Comparison of ENCODE assay signal across 8 cellular contexts in the genomic region with DNA sequence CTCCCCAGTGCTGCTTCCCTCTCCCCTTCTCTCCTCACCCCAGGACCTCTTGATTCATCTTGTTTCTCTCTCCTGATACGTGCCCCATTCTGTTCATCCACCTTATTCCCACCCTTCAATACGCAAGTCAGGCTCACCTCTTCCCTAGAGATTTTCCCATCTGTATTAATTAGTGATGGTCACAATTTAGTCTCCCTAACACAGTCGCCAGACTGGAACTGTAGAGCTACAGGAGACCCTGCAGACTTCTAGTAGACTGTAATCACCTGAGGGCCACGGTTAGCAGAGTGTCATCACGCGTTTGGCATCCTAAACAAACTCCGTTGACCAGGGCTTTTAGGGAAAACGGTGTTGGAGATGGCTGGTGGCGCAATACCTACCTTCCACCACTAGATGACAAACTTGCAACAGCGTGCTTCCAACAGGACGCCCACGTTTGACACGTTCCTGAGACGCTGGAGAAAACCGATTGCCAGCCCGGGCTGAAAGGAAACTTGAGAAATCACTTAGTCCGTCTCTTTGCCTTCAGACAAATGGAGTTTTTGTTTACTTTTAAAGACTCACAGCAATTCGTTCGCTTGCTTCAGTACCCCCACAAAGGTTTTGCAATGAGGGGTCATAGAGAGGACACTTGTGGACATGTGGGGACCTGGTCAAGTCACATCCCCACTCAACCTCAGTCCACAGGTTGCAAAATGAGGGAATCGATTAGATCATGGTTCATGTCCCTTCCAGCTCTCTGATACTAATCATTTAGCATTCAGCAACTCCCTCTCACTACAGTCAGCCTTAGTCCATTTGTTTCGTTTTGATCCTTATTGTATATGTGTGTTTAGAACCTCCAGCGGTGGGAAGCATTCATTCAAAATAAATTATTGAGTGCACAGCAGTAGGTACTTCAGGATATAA. TPM values are rescaled to one million over a fixed set of nuclear protein-coding genes. Genes with fewer than 3 reads are reported as not detected.
DNase-seq lines count a peak whose midpoint lies in the region; ATAC-seq and TF ChIP-seq lines count a peak whose summit lies in the region.

No MANE protein-coding gene starts in this region.

- peak; percentile 74 to 85 for ATAC-seq in CD4-positive, CD25-positive, alpha-beta regulatory T cell (ENCODE audit: low read depth in 2 of 2)
- ATAC-seq in activated naive CD8-positive, alpha-beta T cell treated with anti-CD3 and anti-CD28 coated beads, Interleukin-2, amount 50 U/mL, for 24 hours = no peak
- ATAC-seq in upper lobe of right lung = peak; percentile 96

- TF ChIP-seq CTCF in cardiac muscle cell (IDR thresholded peaks at IDR 0.05; ENCODE audit: low read depth, low read length) (peak; percentile 100), upper lobe of right lung (IDR thresholded peaks at IDR 0.05) (peak; percentile 97)

- DNase-seq in CD4-positive, CD25-positive, alpha-beta regulatory T cell = peak; percentile 38 to 79 (median 54)
- peak; percentile 42 for DNase-seq in GOT3 (lab: John Stamatoyannopoulos, UW)
- peak; percentile 64 for DNase-seq in NCI-H1436 treated with DMSO at 0.1 percent for 48 hours (lab: John Stamatoyannopoulos, UW)
- DNase-seq in SW480 (ENCODE audit: low spot score) = peak; percentile 87
- peak; percentile 78 for DNase-seq in activated naive CD8-positive, alpha-beta T cell treated with anti-CD3 and anti-CD28 coated beads, Interleukin-2, amount 50 U/mL, for 24 hours
- peak; percentile 90 to 97 for DNase-seq in cardiac muscle cell (ENCODE audit: low read depth in 1 of 2, low spot score in 1 of 2)
- DNase-seq in posterior vena cava (ENCODE audit: low spot score) = peak; percentile 94
- peak; percentile 83 for DNase-seq in upper lobe of right lung

- no peaks in the 10 kb centered on the region for H3K9me3 Mint-ChIP-seq in CD4-positive, CD25-positive, alpha-beta regulatory T cell
- H3K9me3 Mint-ChIP-seq in activated naive CD8-positive, alpha-beta T cell treated with anti-CD3 and anti-CD28 coated beads, Interleukin-2, amount 50 U/mL, for 24 hours = no peaks in the 10 kb centered on the region

- peaks cover 3% of the 10 kb centered on the region for H3K4me1 ChIP-seq in CD4-positive, CD25-positive, alpha-beta regulatory T cell (ENCODE audit: control insufficient read depth, insufficient read depth, low read length, poor library complexity, severe bottlenecking)
- H3K4me1 ChIP-seq in cardiac muscle cell (ENCODE audit: low read depth) = peaks cover 13% of the 10 kb centered on the region
- peaks cover 18% of the 10 kb centered on the region for H3K4me1 ChIP-seq in upper lobe of right lung

- peak overlapping the region in 2 of 4 donors; percentile 67 to 72 for H3K4me3 Mint-ChIP-seq in CD4-positive, CD25-positive, alpha-beta regulatory T cell
- H3K4me3 Mint-ChIP-seq in activated naive CD8-positive, alpha-beta T cell treated with anti-CD3 and anti-CD28 coated beads, Interleukin-2, amount 50 U/mL, for 24 hours = peak overlapping the region; percentile 64

- H3K36me3 ChIP-seq in CD4-positive, CD25-positive, alpha-beta regulatory T cell (ENCODE audit: control insufficient read depth, insufficient read depth, low read length) = no peaks in the 10 kb centered on the region
- H3K36me3 ChIP-seq in cardiac muscle cell = peaks cover 2% of the 10 kb centered on the region
- H3K36me3 ChIP-seq in upper lobe of right lung = no peaks in the 10 kb centered on the region

- peak overlapping the region in 2 of 3 donors; percentile 50 to 90 for H3K27ac Mint-ChIP-seq in CD4-positive, CD25-positive, alpha-beta regulatory T cell
- H3K27ac Mint-ChIP-seq in activated naive CD8-positive, alpha-beta T cell treated with anti-CD3 and anti-CD28 coated beads, Interleukin-2, amount 50 U/mL, for 24 hours = peak overlapping the region; percentile 41

- H3K4me1 Mint-ChIP-seq in CD4-positive, CD25-positive, alpha-beta regulatory T cell = peaks cover 0 to 13% (median 11%) of the 10 kb centered on the region in 4 donors
- peaks cover 16% of the 10 kb centered on the region for H3K4me1 Mint-ChIP-seq in activated naive CD8-positive, alpha-beta T cell treated with anti-CD3 and anti-CD28 coated beads, Interleukin-2, amount 50 U/mL, for 24 hours

- H3K27ac ChIP-seq in CD4-positive, CD25-positive, alpha-beta regulatory T cell (ENCODE audit: insufficient read depth, low read length, poor library complexity, severe bottlenecking) = no peak overlapping the region
- peak overlapping the region; percentile 24 for H3K27ac ChIP-seq in cardiac muscle cell
- no peak overlapping the region for H3K27ac ChIP-seq in upper lobe of right lung

- peak overlapping the region; percentile 73 for H3K4me3 ChIP-seq in CD4-positive, CD25-positive, alpha-beta regulatory T cell (ENCODE audit: low read depth, low read length)
- H3K4me3 ChIP-seq in cardiac muscle cell (no peak overlapping the region), upper lobe of right lung (no peak overlapping the region)

- H3K27me3 ChIP-seq in CD4-positive, CD25-positive, alpha-beta regulatory T cell (ENCODE audit: control insufficient read depth, insufficient read depth, low read length) = no peaks in the 10 kb centered on the region
- H3K27me3 ChIP-seq in cardiac muscle cell (no peaks in the 10 kb centered on the region), upper lobe of right lung (no peaks in the 10 kb centered on the region)

- intact Hi-C loops in posterior vena cava (cut with DNase I) = loop anchor here (2.0 to 10.0 kb wide), 4 partner anchors 42 to 385 kb away; a partner anchor contains a TSS
- intact Hi-C loops in upper lobe of right lung (cut with DNase I) = loop anchor here (10.0 kb wide), 1 partner anchor 85 kb away; no protein-coding TSS in a partner anchor

- no peaks in the 10 kb centered on the region for H3K9me3 ChIP-seq in CD4-positive, CD25-positive, alpha-beta regulatory T cell (ENCODE audit: control insufficient read depth in 2 of 2, low read length in 2 of 2)
- H3K9me3 ChIP-seq in cardiac muscle cell (ENCODE audit: low read depth) (no peaks in the 10 kb centered on the region), upper lobe of right lung (no peaks in the 10 kb centered on the region)

- peaks cover 5% of the 10 kb centered on the region for H3K27me3 Mint-ChIP-seq in CD4-positive, CD25-positive, alpha-beta regulatory T cell
- H3K27me3 Mint-ChIP-seq in activated naive CD8-positive, alpha-beta T cell treated with anti-CD3 and anti-CD28 coated beads, Interleukin-2, amount 50 U/mL, for 24 hours = peaks cover 8% of the 10 kb centered on the region

- no peaks in the 10 kb centered on the region for H3K36me3 Mint-ChIP-seq in CD4-positive, CD25-positive, alpha-beta regulatory T cell
- H3K36me3 Mint-ChIP-seq in activated naive CD8-positive, alpha-beta T cell treated with anti-CD3 and anti-CD28 coated beads, Interleukin-2, amount 50 U/mL, for 24 hours (ENCODE audit: low read depth) = no peaks in the 10 kb centered on the region

RNA-seq across cellular contexts. Expression of a gene that starts 20.6 kb away (rescaled TPM):
- total RNA-seq in CD4-positive, CD25-positive, alpha-beta regulatory T cell = not detected
- not detected for polyA plus RNA-seq in CD4-positive, CD25-positive, alpha-beta regulatory T cell
- 2,925 and 5,217 TPM in 2 replicates for total RNA-seq in cardiac muscle cell
- polyA plus RNA-seq in cardiac muscle cell = 3,500 and 5,148 TPM in 2 replicates
- 1 to 10 TPM; 2.0 to 2.8 TPM for total RNA-seq in posterior vena cava
- total RNA-seq in upper lobe of right lung = 2.2 TPM

RNA-seq across cellular contexts. Expression of a gene that starts 23.8 kb away (rescaled TPM):
- 18.4 TPM for total RNA-seq in CD4-positive, CD25-positive, alpha-beta regulatory T cell
- polyA plus RNA-seq in CD4-positive, CD25-positive, alpha-beta regulatory T cell = under 1 TPM in 1 of 4 donors, not detected in 3; 0.05 TPM
- total RNA-seq in cardiac muscle cell = 11.8 and 20.0 TPM in 2 replicates
- polyA plus RNA-seq in cardiac muscle cell = 4.6 and 6.9 TPM in 2 replicates
- 10 to 100 TPM; 32.1 to 53.5 TPM for total RNA-seq in posterior vena cava
- total RNA-seq in upper lobe of right lung = 6.6 TPM

RNA-seq across cellular contexts. Expression of a gene that starts 40.7 kb away (rescaled TPM):
- 63.5 TPM for total RNA-seq in CD4-positive, CD25-positive, alpha-beta regulatory T cell
- 100 to 1,000 TPM in 1 of 4 donors, 10 to 100 TPM in 3; 76.4 to 114 (median 96.8) TPM for polyA plus RNA-seq in CD4-positive, CD25-positive, alpha-beta regulatory T cell
- total RNA-seq in cardiac muscle cell (54.5 and 85.4 TPM in 2 replicates), posterior vena cava (100 to 1,000 TPM in 1 of 2 donors, 10 to 100 TPM in 1; 82.7 to 103 TPM), upper lobe of right lung (72.1 TPM)
- polyA plus RNA-seq in cardiac muscle cell = 52.9 and 68.8 TPM in 2 replicates

Comparison
In these comparisons a context has a peak if more than half of its experiments do, and no peak if none do; other contexts are left out.
1. DNase-seq: peak in every context shown above with its lines; median percentile 94 in posterior vena cava; 94 in cardiac muscle cell; 87 in SW480; 83 in upper lobe of right lung; 78 in activated naive CD8-positive, alpha-beta T cell treated with anti-CD3 and anti-CD28 coated beads, Interleukin-2, amount 50 U/mL, for 24 hours; 64 in NCI-H1436 treated with DMSO at 0.1 percent for 48 hours; 54 in CD4-positive, CD25-positive, alpha-beta regulatory T cell; 42 in GOT3.
2. RNA of a gene that starts 20.6 kb away (total RNA-seq): 2,925 to 5,217 TPM in cardiac muscle cell; 2.0 to 2.8 TPM in posterior vena cava, 2.2 TPM in upper lobe of right lung (single experiment) and not detected in CD4-positive, CD25-positive, alpha-beta regulatory T cell (single experiment); every median in the first group is over 100 times any median in the second.